Comparison of ENCODE assay signal across 1 cellular context in the genomic region with DNA sequence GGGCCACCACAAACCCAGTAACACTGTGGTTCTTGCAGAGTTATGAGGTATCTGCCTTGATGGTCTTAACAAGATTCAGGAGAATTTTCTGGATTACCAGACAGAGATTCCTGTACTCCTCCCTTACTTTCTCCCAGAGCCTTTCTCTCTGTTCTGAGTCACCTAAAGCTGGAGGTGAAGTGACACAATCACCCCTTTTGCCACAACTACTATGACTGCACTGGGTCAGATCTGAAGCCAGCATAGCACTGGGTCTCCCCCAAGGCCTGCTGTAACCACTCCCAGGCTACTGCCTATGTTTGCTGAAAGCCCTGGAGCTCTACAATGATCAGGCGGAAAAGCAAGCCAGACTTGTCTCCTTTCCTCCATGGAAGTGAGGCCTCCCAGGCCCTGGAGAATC.
TF ChIP-seq lines count a peak whose summit lies in the region.

No MANE protein-coding gene starts in this region.

TF ChIP-seq in GM23338, 12 proteins besides CTCF, POLR2A, EP300 and RAD21 (continued from another document):
- TF ChIP-seq, protein P1, sequence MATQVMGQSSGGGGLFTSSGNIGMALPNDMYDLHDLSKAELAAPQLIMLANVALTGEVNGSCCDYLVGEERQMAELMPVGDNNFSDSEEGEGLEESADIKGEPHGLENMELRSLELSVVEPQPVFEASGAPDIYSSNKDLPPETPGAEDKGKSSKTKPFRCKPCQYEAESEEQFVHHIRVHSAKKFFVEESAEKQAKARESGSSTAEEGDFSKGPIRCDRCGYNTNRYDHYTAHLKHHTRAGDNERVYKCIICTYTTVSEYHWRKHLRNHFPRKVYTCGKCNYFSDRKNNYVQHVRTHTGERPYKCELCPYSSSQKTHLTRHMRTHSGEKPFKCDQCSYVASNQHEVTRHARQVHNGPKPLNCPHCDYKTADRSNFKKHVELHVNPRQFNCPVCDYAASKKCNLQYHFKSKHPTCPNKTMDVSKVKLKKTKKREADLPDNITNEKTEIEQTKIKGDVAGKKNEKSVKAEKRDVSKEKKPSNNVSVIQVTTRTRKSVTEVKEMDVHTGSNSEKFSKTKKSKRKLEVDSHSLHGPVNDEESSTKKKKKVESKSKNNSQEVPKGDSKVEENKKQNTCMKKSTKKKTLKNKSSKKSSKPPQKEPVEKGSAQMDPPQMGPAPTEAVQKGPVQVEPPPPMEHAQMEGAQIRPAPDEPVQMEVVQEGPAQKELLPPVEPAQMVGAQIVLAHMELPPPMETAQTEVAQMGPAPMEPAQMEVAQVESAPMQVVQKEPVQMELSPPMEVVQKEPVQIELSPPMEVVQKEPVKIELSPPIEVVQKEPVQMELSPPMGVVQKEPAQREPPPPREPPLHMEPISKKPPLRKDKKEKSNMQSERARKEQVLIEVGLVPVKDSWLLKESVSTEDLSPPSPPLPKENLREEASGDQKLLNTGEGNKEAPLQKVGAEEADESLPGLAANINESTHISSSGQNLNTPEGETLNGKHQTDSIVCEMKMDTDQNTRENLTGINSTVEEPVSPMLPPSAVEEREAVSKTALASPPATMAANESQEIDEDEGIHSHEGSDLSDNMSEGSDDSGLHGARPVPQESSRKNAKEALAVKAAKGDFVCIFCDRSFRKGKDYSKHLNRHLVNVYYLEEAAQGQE (IDR thresholded peaks at IDR 0.05; ENCODE audit: unreplicated experiment) = no peak
- TF ChIP-seq EZH2 (IDR thresholded peaks at IDR 0.05; ENCODE audit: low read depth, unreplicated experiment) (no peak), ZNF114 (CRISPR knock-in tag; IDR thresholded peaks at IDR 0.05) (no peak)
- TF ChIP-seq, protein P2, sequence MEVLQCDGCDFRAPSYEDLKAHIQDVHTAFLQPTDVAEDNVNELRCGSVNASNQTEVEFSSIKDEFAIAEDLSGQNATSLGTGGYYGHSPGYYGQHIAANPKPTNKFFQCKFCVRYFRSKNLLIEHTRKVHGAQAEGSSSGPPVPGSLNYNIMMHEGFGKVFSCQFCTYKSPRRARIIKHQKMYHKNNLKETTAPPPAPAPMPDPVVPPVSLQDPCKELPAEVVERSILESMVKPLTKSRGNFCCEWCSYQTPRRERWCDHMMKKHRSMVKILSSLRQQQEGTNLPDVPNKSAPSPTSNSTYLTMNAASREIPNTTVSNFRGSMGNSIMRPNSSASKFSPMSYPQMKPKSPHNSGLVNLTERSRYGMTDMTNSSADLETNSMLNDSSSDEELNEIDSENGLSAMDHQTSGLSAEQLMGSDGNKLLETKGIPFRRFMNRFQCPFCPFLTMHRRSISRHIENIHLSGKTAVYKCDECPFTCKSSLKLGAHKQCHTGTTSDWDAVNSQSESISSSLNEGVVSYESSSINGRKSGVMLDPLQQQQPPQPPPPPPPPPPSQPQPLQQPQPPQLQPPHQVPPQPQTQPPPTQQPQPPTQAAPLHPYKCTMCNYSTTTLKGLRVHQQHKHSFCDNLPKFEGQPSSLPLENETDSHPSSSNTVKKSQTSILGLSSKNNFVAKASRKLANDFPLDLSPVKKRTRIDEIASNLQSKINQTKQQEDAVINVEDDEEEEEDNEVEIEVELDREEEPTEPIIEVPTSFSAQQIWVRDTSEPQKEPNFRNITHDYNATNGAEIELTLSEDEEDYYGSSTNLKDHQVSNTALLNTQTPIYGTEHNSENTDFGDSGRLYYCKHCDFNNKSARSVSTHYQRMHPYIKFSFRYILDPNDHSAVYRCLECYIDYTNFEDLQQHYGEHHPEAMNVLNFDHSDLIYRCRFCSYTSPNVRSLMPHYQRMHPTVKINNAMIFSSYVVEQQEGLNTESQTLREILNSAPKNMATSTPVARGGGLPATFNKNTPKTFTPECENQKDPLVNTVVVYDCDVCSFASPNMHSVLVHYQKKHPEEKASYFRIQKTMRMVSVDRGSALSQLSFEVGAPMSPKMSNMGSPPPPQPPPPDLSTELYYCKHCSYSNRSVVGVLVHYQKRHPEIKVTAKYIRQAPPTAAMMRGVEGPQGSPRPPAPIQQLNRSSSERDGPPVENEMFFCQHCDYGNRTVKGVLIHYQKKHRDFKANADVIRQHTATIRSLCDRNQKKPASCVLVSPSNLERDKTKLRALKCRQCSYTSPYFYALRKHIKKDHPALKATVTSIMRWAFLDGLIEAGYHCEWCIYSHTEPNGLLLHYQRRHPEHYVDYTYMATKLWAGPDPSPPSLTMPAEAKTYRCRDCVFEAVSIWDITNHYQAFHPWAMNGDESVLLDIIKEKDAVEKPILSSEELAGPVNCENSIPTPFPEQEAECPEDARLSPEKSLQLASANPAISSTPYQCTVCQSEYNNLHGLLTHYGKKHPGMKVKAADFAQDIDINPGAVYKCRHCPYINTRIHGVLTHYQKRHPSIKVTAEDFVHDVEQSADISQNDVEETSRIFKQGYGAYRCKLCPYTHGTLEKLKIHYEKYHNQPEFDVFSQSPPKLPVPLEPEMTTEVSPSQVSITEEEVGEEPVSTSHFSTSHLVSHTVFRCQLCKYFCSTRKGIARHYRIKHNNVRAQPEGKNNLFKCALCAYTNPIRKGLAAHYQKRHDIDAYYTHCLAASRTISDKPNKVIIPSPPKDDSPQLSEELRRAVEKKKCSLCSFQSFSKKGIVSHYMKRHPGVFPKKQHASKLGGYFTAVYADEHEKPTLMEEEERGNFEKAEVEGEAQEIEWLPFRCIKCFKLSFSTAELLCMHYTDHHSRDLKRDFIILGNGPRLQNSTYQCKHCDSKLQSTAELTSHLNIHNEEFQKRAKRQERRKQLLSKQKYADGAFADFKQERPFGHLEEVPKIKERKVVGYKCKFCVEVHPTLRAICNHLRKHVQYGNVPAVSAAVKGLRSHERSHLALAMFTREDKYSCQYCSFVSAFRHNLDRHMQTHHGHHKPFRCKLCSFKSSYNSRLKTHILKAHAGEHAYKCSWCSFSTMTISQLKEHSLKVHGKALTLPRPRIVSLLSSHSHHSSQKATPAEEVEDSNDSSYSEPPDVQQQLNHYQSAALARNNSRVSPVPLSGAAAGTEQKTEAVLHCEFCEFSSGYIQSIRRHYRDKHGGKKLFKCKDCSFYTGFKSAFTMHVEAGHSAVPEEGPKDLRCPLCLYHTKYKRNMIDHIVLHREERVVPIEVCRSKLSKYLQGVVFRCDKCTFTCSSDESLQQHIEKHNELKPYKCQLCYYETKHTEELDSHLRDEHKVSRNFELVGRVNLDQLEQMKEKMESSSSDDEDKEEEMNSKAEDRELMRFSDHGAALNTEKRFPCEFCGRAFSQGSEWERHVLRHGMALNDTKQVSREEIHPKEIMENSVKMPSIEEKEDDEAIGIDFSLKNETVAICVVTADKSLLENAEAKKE (CRISPR knock-in tag; IDR thresholded peaks at IDR 0.05) = no peak
